In genomic region chr17:47720754-47721533, GRCh38 we compare ENCODE assay signal across 8 cellular contexts. TPM values are rescaled to one million over a fixed set of nuclear protein-coding genes. Genes with fewer than 3 reads are reported as not detected.
DNase-seq lines count a peak whose midpoint lies in the region; ATAC-seq, FAIRE-seq and TF ChIP-seq lines count a peak whose summit lies in the region.

No MANE protein-coding gene starts in this region.

- H3K9me3 ChIP-seq in HepG2 (ENCODE audit: low read length): no peaks in the 10 kb centered on the region

- TF ChIP-seq RAD21 in HepG2 (CRISPR knock-in tag; IDR thresholded peaks at IDR 0.05): no peak

- H3K36me3 Mint-ChIP-seq in activated T-cell treated with anti-CD3 and anti-CD28 coated beads, Interleukin-2, amount 50 U/mL, for 4 hours (ENCODE audit: insufficient read depth): no peaks in the 10 kb centered on the region

- no TSS peak for BruUV-seq in HepG2 (replicated peaks; lab: Mats Ljungman, UMichigan)

- CTCF ChIA-PET in HepG2 (lab: Yijun Ruan, JAX; ENCODE audit: low intra/inter-chr PET ratio, low total read pairs): no interaction called here

- H3K4me3 ChIP-seq in HepG2 (replicated peaks in 1 of 3; ENCODE audit: insufficient read depth in 1 of 3, low read depth in 2 of 3, low read length in 3 of 3): no peak overlapping the region

- peak; percentile 72 to 74 for ATAC-seq in activated T-cell treated with anti-CD3 and anti-CD28 coated beads, Interleukin-2, amount 50 U/mL, for 4 hours
- ATAC-seq in HepG2 (no peak), GM18861 (IDR thresholded peaks at IDR 0.05; ENCODE audit: unreplicated experiment) (no peak)
- peak; percentile 80 for ATAC-seq in stimulated activated naive CD8-positive, alpha-beta T cell treated with anti-CD3 and anti-CD28 coated beads, Interleukin-15, amount 100 ng/mL, for 72 hours

- in situ Hi-C loops in HepG2 (cut with HindIII; ENCODE audit: extremely low pct_ligation_motif_present, low pct_unique_long_range_greater_than_20kb): no loop called here

- no peaks in the 10 kb centered on the region for H3K27me3 Mint-ChIP-seq in activated T-cell treated with anti-CD3 and anti-CD28 coated beads, Interleukin-2, amount 50 U/mL, for 4 hours (ENCODE audit: low read depth)
- no peaks in the 10 kb centered on the region for H3K27me3 Mint-ChIP-seq in stimulated activated naive CD8-positive, alpha-beta T cell treated with anti-CD3 and anti-CD28 coated beads, Interleukin-15, amount 100 ng/mL, for 72 hours

- intact Hi-C loops in HepG2 (cut with micrococcal nuclease; ENCODE audit: unreplicated experiment): no loop called here

- no peak overlapping the region for H2AFZ ChIP-seq in HepG2 (ENCODE audit: low read length)

- TF ChIP-seq EP300 in HepG2 (IDR thresholded peaks at IDR 0.05; ENCODE audit: low read depth in 2 of 2, low read length in 2 of 2) (no peak), HepG2 (CRISPR knock-in tag; IDR thresholded peaks at IDR 0.05; ENCODE audit: borderline replicate concordance) (no peak)

- peaks cover 24 to 96% of the 10 kb centered on the region in 2 experiments for H3K27me3 ChIP-seq in HepG2 (ENCODE audit: control insufficient read depth in 1 of 2, insufficient read depth in 2 of 2, low read length in 2 of 2)

- H3K4me1 Mint-ChIP-seq in activated T-cell treated with anti-CD3 and anti-CD28 coated beads, Interleukin-2, amount 50 U/mL, for 4 hours (ENCODE audit: low read depth): peaks cover 93% of the 10 kb centered on the region
- peaks cover 100% of the 10 kb centered on the region for H3K4me1 Mint-ChIP-seq in stimulated activated naive CD8-positive, alpha-beta T cell treated with anti-CD3 and anti-CD28 coated beads, Interleukin-15, amount 100 ng/mL, for 72 hours

- peak overlapping the region; percentile 96 to 98 for H3K27ac Mint-ChIP-seq in stimulated activated naive CD8-positive, alpha-beta T cell treated with anti-CD3 and anti-CD28 coated beads, Interleukin-15, amount 100 ng/mL, for 72 hours

- POLR2A ChIA-PET in HepG2 (lab: Yijun Ruan, JAX): no interaction called here

- peak; percentile 61 for DNase-seq in GM20000 (ENCODE audit: low spot score)
- peak; percentile 71 for DNase-seq in NOMO-1 treated with DMSO at 0.1 percent for 48 hours (lab: John Stamatoyannopoulos, UW; ENCODE audit: unreplicated experiment)
- DNase-seq in activated T-cell treated with anti-CD3 and anti-CD28 coated beads, Interleukin-2, amount 50 U/mL, for 4 hours: peak; percentile 98
- DNase-seq in HepG2 (ENCODE audit: low spot score): no peak
- peak; percentile 93 to 99 for DNase-seq in stimulated activated naive CD8-positive, alpha-beta T cell treated with anti-CD3 and anti-CD28 coated beads, Interleukin-15, amount 100 ng/mL, for 72 hours
- no peak for DNase-seq in inferior parietal cortex (ENCODE audit: extremely low spot score)
- no peak for DNase-seq in NCI-H2107 (lab: John Stamatoyannopoulos, UW)

- WGBS in HepG2 (ENCODE audit: low lambda C conversion rate): 16% methylated on average over 33 of the region's 36 CpGs

- no peaks in the 10 kb centered on the region for H3K9me3 Mint-ChIP-seq in activated T-cell treated with anti-CD3 and anti-CD28 coated beads, Interleukin-2, amount 50 U/mL, for 4 hours
- H3K9me3 Mint-ChIP-seq in stimulated activated naive CD8-positive, alpha-beta T cell treated with anti-CD3 and anti-CD28 coated beads, Interleukin-15, amount 100 ng/mL, for 72 hours: no peaks in the 10 kb centered on the region

- FAIRE-seq in HepG2 (lab: Jason Lieb, UNC): no peak

- no peak for TF ChIP-seq CTCF in GM20000 (IDR thresholded peaks at IDR 0.05; ENCODE audit: extremely low read depth, missing control alignments)
- peak; percentile 17 for TF ChIP-seq CTCF in HepG2 (CRISPR knock-in tag; IDR thresholded peaks at IDR 0.05)

- 0 out of 2 replicates have a peak, but pooled peaks cover 9% of the 10 kb centered on the region for H3K4me1 ChIP-seq in HepG2 (ENCODE audit: insufficient read depth, low read length)

- peak overlapping the region; percentile 78 for H3K4me3 Mint-ChIP-seq in activated T-cell treated with anti-CD3 and anti-CD28 coated beads, Interleukin-2, amount 50 U/mL, for 4 hours
- H3K4me3 Mint-ChIP-seq in stimulated activated naive CD8-positive, alpha-beta T cell treated with anti-CD3 and anti-CD28 coated beads, Interleukin-15, amount 100 ng/mL, for 72 hours: peak overlapping the region; percentile 71 to 77

- no peak for TF ChIP-seq POLR2A in HepG2 (IDR thresholded peaks at IDR 0.05; ENCODE audit: insufficient read depth in 1 of 2, low read depth in 2 of 2, low read length in 2 of 2)

- no peaks in the 10 kb centered on the region for H3K79me2 ChIP-seq in HepG2 (ENCODE audit: insufficient read depth, low read length)

- H3K36me3 ChIP-seq in HepG2 (replicated peaks in 1 of 2; ENCODE audit: control insufficient read depth in 1 of 2, insufficient read depth in 2 of 2, low read length in 2 of 2): no peaks in the 10 kb centered on the region

- H4K20me1 ChIP-seq in HepG2 (ENCODE audit: insufficient read depth, low read length): no peaks in the 10 kb centered on the region; the same call in 1 of the 2 replicates

- H3K4me2 ChIP-seq in HepG2 (ENCODE audit: low read depth, low read length): no peak overlapping the region

- no peak overlapping the region for H3K27ac ChIP-seq in HepG2 (ENCODE audit: extremely low read length, insufficient read depth, low read length)

- H3K9ac ChIP-seq in HepG2 (ENCODE audit: insufficient read depth, low read depth, low read length): no peak overlapping the region

TF ChIP-seq in HepG2, 621 proteins besides CTCF, POLR2A, EP300 and RAD21 (continues in another document):
- TF ChIP-seq, protein P1, sequence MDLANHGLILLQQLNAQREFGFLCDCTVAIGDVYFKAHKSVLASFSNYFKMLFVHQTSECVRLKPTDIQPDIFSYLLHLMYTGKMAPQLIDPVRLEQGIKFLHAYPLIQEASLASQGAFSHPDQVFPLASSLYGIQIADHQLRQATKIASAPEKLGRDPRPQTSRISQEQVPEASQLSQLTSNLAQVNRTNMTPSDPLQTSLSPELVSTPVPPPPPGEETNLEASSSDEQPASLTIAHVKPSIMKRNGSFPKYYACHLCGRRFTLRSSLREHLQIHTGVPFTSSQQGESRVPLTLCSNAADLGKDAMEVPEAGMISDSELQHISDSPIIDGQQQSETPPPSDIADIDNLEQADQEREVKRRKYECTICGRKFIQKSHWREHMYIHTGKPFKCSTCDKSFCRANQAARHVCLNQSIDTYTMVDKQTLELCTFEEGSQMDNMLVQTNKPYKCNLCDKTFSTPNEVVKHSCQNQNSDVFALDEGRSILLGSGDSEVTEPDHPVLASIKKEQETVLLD (CRISPR knock-in tag; IDR thresholded peaks at IDR 0.05; ENCODE audit: low read depth): no peak
- TF ChIP-seq ZNF484 (CRISPR knock-in tag; IDR thresholded peaks at IDR 0.05; ENCODE audit: borderline replicate concordance, low read depth): no peak

RNA-seq across cellular contexts. Expression of gene TBX21, which starts 12.1 kb away (rescaled TPM):
- total RNA-seq in activated T-cell treated with anti-CD3 and anti-CD28 coated beads, Interleukin-2, amount 50 U/mL, for 4 hours: 100 to 1,000 TPM in 2 of 3 donors, 10 to 100 TPM in 1; 77.8 to 111 (median 101) TPM
- not detected in 2 replicates for total RNA-seq in HepG2 (2016; rRNA removed; fragmentation: Illumina TruSeq; extraction: Trizol)
- total RNA-seq in HepG2 (2016; cell fraction: cytosol; rRNA removed; fragmentation: Illumina TruSeq; extraction: Trizol; ENCODE audit: low read depth): not detected in 2 replicates
- not detected in 2 replicates for total RNA-seq in HepG2 (2016; cell fraction: insoluble cytoplasmic fraction; rRNA removed; fragmentation: Illumina TruSeq; extraction: Trizol)
- not detected in 2 replicates for total RNA-seq in HepG2 (2016; cell fraction: membrane; rRNA removed; fragmentation: Illumina TruSeq; extraction: Trizol)
- total RNA-seq in HepG2 (2016; cell fraction: nucleus; rRNA removed; fragmentation: Illumina TruSeq; extraction: Trizol): not detected in 2 replicates
- polyA plus RNA-seq in HepG2 (2011; rRNA removed): not detected in 2 replicates
- polyA plus RNA-seq in HepG2 (2011; cell fraction: cytosol; rRNA removed): not detected in 2 replicates
- 0.08 TPM in 1 of 2 replicates, not detected in the other for polyA plus RNA-seq in HepG2 (2011; cell fraction: nucleus; rRNA removed)
- not detected in 2 replicates for polyA plus RNA-seq in HepG2 (2012)
- not detected in 2 replicates for polyA plus RNA-seq in HepG2 (2016; cell fraction: cytosol; fragmentation: Illumina TruSeq; extraction: Trizol; ENCODE audit: low read depth)
- not detected in 2 replicates for polyA plus RNA-seq in HepG2 (2016; cell fraction: insoluble cytoplasmic fraction; fragmentation: Illumina TruSeq; extraction: Trizol; ENCODE audit: low read depth)
- polyA plus RNA-seq in HepG2 (2016; cell fraction: membrane; fragmentation: Illumina TruSeq; extraction: Trizol; ENCODE audit: low read depth): not detected in 2 replicates
- polyA plus RNA-seq in HepG2 (2016; cell fraction: nucleus; fragmentation: Illumina TruSeq; extraction: Trizol; ENCODE audit: insufficient read depth, low read depth): not detected in 2 replicates
- polyA minus RNA-seq in HepG2 (2011; rRNA and poly(A)+ RNA removed; ENCODE audit: low replicate concordance): not detected in 2 replicates
- polyA minus RNA-seq in HepG2 (2011; cell fraction: cytosol; rRNA and poly(A)+ RNA removed): not detected in 2 replicates
- polyA minus RNA-seq in HepG2 (2011; cell fraction: nucleus; rRNA and poly(A)+ RNA removed): not detected in 2 replicates

RNA-seq across cellular contexts. Expression of gene TBKBP1, which starts 27.0 kb away (rescaled TPM):
- 10 to 100 TPM; 24.4 to 34.7 (median 24.6) TPM for total RNA-seq in activated T-cell treated with anti-CD3 and anti-CD28 coated beads, Interleukin-2, amount 50 U/mL, for 4 hours
- 2.6 and 3.0 TPM in 2 replicates for total RNA-seq in HepG2 (2016; rRNA removed; fragmentation: Illumina TruSeq; extraction: Trizol)
- total RNA-seq in HepG2 (2016; cell fraction: cytosol; rRNA removed; fragmentation: Illumina TruSeq; extraction: Trizol; ENCODE audit: low read depth): 0.88 and 1.4 TPM in 2 replicates
- 2.8 and 3.8 TPM in 2 replicates for total RNA-seq in HepG2 (2016; cell fraction: insoluble cytoplasmic fraction; rRNA removed; fragmentation: Illumina TruSeq; extraction: Trizol)
- total RNA-seq in HepG2 (2016; cell fraction: membrane; rRNA removed; fragmentation: Illumina TruSeq; extraction: Trizol): 2.5 and 2.9 TPM in 2 replicates
- total RNA-seq in HepG2 (2016; cell fraction: nucleus; rRNA removed; fragmentation: Illumina TruSeq; extraction: Trizol): 2.6 and 4.3 TPM in 2 replicates
- polyA plus RNA-seq in HepG2 (2011; rRNA removed): 7.0 and 10.9 TPM in 2 replicates
- polyA plus RNA-seq in HepG2 (2011; cell fraction: cytosol; rRNA removed): 4.9 and 5.8 TPM in 2 replicates
- 50.3 and 56.8 TPM in 2 replicates for polyA plus RNA-seq in HepG2 (2011; cell fraction: nucleus; rRNA removed)
- polyA plus RNA-seq in HepG2 (2012): 11.8 and 15.7 TPM in 2 replicates
- polyA plus RNA-seq in HepG2 (2016; cell fraction: cytosol; fragmentation: Illumina TruSeq; extraction: Trizol; ENCODE audit: low read depth): 0.86 and 1.4 TPM in 2 replicates
- polyA plus RNA-seq in HepG2 (2016; cell fraction: insoluble cytoplasmic fraction; fragmentation: Illumina TruSeq; extraction: Trizol; ENCODE audit: low read depth): 2.8 and 3.9 TPM in 2 replicates
- polyA plus RNA-seq in HepG2 (2016; cell fraction: membrane; fragmentation: Illumina TruSeq; extraction: Trizol; ENCODE audit: low read depth): 1.6 and 2.8 TPM in 2 replicates
- 17.9 and 18.3 TPM in 2 replicates for polyA plus RNA-seq in HepG2 (2016; cell fraction: nucleus; fragmentation: Illumina TruSeq; extraction: Trizol; ENCODE audit: insufficient read depth, low read depth)
- 0.16 and 7.4 TPM in 2 replicates for polyA minus RNA-seq in HepG2 (2011; rRNA and poly(A)+ RNA removed; ENCODE audit: low replicate concordance)
- polyA minus RNA-seq in HepG2 (2011; cell fraction: cytosol; rRNA and poly(A)+ RNA removed): 1.8 and 5.3 TPM in 2 replicates
- 4.2 and 6.6 TPM in 2 replicates for polyA minus RNA-seq in HepG2 (2011; cell fraction: nucleus; rRNA and poly(A)+ RNA removed)

Comparison
In these comparisons a context has a peak if more than half of its experiments do, and no peak if none do; other contexts are left out.
1. DNase-seq: peak in GM20000 (single experiment), NOMO-1 treated with DMSO at 0.1 percent for 48 hours (single experiment), activated T-cell treated with anti-CD3 and anti-CD28 coated beads, Interleukin-2, amount 50 U/mL, for 4 hours (single experiment) and stimulated activated naive CD8-positive, alpha-beta T cell treated with anti-CD3 and anti-CD28 coated beads, Interleukin-15, amount 100 ng/mL, for 72 hours (2 of 2); none in HepG2 (single experiment), inferior parietal cortex (single experiment) and NCI-H2107 (single experiment).
2. ATAC-seq: peak in activated T-cell treated with anti-CD3 and anti-CD28 coated beads, Interleukin-2, amount 50 U/mL, for 4 hours (2 of 2) and stimulated activated naive CD8-positive, alpha-beta T cell treated with anti-CD3 and anti-CD28 coated beads, Interleukin-15, amount 100 ng/mL, for 72 hours (single experiment); none in HepG2 (single experiment) and GM18861 (single experiment).
3. RNA of gene TBX21, which starts 12.1 kb away (total RNA-seq): 77.8 to 111 TPM in activated T-cell treated with anti-CD3 and anti-CD28 coated beads, Interleukin-2, amount 50 U/mL, for 4 hours; not detected in HepG2; every median in the first group is over 10 times any median in the second.